In the genomic region with DNA sequence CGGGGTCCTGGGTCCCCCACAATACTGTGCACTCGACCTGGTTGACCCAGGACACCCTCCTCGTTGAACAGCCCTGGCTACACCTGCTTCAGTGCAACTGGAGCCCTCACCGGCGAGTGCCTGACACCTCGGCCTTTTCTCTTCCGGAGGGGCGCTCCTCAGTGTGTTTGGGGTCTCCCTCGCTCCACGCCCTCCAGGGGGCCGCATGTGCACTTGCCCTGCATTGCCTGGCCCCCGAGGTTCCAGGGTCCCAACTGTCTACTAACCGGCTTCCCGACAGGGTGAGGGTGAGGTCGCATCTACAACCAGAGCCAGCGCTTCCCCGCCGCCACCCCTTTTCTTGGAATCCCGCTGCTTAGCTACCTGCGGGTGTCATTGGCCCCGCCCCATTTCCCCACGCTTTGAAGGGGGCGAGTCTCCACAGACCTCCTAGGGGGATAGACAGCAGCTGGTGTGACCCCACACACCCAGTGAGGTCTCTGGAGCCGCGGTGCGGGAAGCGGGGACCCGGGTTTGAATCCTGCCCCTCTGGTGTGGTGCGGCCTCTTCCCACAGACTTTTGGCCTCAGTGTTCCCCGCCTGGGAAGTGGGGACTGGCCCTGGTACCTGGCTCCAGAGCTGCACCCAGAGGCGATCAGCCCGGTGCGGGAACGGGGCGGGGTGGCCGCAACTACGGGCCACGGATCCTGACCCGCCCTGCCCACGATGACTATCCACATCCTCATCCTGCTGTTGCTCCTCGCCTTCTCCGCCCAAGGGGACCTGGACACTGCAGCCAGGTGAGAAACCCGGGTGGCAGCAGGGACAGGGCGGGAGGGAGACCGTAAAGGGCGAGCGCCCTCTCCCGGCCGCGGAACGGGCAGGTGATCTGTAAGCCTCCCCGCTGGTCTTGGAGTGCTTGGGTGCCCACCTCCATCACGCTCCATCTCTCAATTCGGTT, we compare ENCODE assay signal across 8 cellular contexts. TPM values are rescaled to one million over a fixed set of nuclear protein-coding genes. Genes with fewer than 3 reads are reported as not detected.
DNase-seq lines count a peak whose midpoint lies in the region; ATAC-seq and TF ChIP-seq lines count a peak whose summit lies in the region.

A gene with protein sequence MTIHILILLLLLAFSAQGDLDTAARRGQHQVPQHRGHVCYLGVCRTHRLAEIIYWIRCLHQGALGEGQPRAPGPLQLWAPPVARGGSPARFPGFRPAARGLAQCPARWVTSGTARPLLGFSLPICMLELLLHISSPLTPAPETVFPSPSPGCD (plus strand): TSS at position 462 of the 940 bp plus-strand sequence. CDS start 244 bp downstream, at position 706.

- peaks cover 17 to 23% of the 10 kb centered on the region in 2 donors for H3K27me3 Mint-ChIP-seq in natural killer cell (ENCODE audit: low read depth in 2 of 2)

- peak; percentile 55 for TF ChIP-seq CTCF in natural killer cell (IDR thresholded peaks at IDR 0.05)

- H3K27ac Mint-ChIP-seq in natural killer cell: peak within 1 kb of the TSS; percentile 51 to 79

- H3K4me1 Mint-ChIP-seq in natural killer cell: peaks cover 15 to 38% of the 10 kb centered on the region in 2 donors

- ATAC-seq in esophagus mucosa: peak; percentile 50
- ATAC-seq in natural killer cell: peak in 2 of 3 donors; percentile 51 to 63
- ATAC-seq in HG03045 (IDR thresholded peaks at IDR 0.05; ENCODE audit: unreplicated experiment): no peak
- ATAC-seq in HG03469 (IDR thresholded peaks at IDR 0.05; ENCODE audit: unreplicated experiment): no peak

- no peaks in the 10 kb centered on the region for H3K36me3 Mint-ChIP-seq in natural killer cell

- intact Hi-C loops in natural killer cell (cut with micrococcal nuclease): no loop called here

- DNase-seq in CD1c-positive myeloid dendritic cell (ENCODE audit: extremely low spot score) (peak; percentile 13), M059J (ENCODE audit: low read depth) (peak; percentile 31), natural killer cell (no peak), foreskin melanocyte (no peak)
- peak; percentile 44 for DNase-seq in activated CD4-positive, alpha-beta T cell treated with anti-CD3 and anti-CD28 coated beads, Interleukin-2, amount 50 U/mL, for 1 hour

- peak within 1 kb of the TSS; percentile 95 for H3K4me3 Mint-ChIP-seq in natural killer cell

- H3K9me3 Mint-ChIP-seq in natural killer cell: no peaks in the 10 kb centered on the region

RNA-seq across cellular contexts. Expression of the gene that starts here (rescaled TPM):
- 0.20 and 0.34 TPM in 2 replicates for total RNA-seq in M059J (2014; rRNA removed; shearing (Covaris generic))
- total RNA-seq in esophagus mucosa: 0.92 TPM
- 1 to 10 TPM; 2.3 to 2.9 (median 2.4) TPM for total RNA-seq in natural killer cell

Comparison
In these comparisons a context has a peak if more than half of its experiments do, and no peak if none do; other contexts are left out.
1. Peak in DNase-seq in M059J; RNA of the gene not detected or under 1 TPM.
2. Peak in ATAC-seq in esophagus mucosa; RNA of the gene not detected or under 1 TPM.
3. DNase-seq: peak in CD1c-positive myeloid dendritic cell (single experiment) and activated CD4-positive, alpha-beta T cell treated with anti-CD3 and anti-CD28 coated beads, Interleukin-2, amount 50 U/mL, for 1 hour (single experiment); none in natural killer cell (single experiment) and foreskin melanocyte (single experiment).
4. ATAC-seq: peak in natural killer cell (2 of 3); none in HG03045 (single experiment) and HG03469 (single experiment).